14 cellular contexts compared by ENCODE assay signal in the genomic region with DNA sequence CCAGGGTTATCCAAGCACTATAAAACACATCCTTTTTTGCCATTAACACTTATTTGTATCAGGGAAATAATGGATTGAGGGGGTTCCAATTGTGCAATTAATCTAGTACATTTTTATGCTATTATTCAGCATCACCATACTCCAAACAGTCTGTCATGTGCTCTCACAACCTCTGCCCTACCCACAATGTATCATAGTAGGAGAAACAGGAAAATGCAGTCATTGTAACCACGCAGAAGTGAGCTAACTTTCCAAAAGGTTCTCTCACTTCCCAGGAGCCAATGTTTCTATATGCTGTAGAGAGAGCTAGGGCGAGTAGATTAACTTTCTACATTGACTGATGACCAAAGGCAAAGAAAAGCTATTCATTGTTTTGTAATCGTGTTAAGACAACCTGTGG. TPM values are rescaled to one million over a fixed set of nuclear protein-coding genes. Genes with fewer than 3 reads are reported as not detected.
DNase-seq lines count a peak whose midpoint lies in the region; ATAC-seq lines count a peak whose summit lies in the region.
"Had no signal": no experiment of that assay in that cellular context is flagged by ENCODE, and none has a peak within 500 bp of the region (broad histone marks: within the 10 kb centered on the region; RNA-seq: fewer than 3 reads in every experiment).

No MANE protein-coding gene starts in this region.

- peak; percentile 21 for ATAC-seq in activated T-helper 17 cell treated with anti-CD3 and anti-CD28 coated beads, Interleukin-2, amount 50 U/mL, for 72 hours (replicated peaks)
- ATAC-seq in HG03439 (IDR thresholded peaks at IDR 0.05; ENCODE audit: unreplicated experiment), result no peak
- ATAC-seq: effector memory CD8-positive, alpha-beta T cell; GM23338 had no signal

- DNase-seq in EH (ENCODE audit: low read depth), result peak; percentile 82
- peak; percentile 68 for DNase-seq in fibroblast of peridontal ligament (ENCODE audit: extremely low read depth)
- DNase-seq in renal cortical epithelial cell (ENCODE audit: low read depth), result peak; percentile 79
- DNase-seq in NCI-H345 treated with DMSO at 0.1 percent for 48 hours (lab: John Stamatoyannopoulos, UW; ENCODE audit: unreplicated experiment), result no peak
- DNase-seq in activated CD4-positive, CD25-positive, alpha-beta regulatory T cell (lab: John Stamatoyannopoulos, UW), result no peak
- no peak for DNase-seq in iPS-NIHi11 (ENCODE audit: low spot score)
- DNase-seq: effector memory CD8-positive, alpha-beta T cell had no signal

- H3K36me3 Mint-ChIP-seq in activated T-helper 17 cell treated with anti-CD3 and anti-CD28 coated beads, Interleukin-2, amount 50 U/mL, for 72 hours (ENCODE audit: low read depth), result no peaks in the 10 kb centered on the region
- H3K36me3 Mint-ChIP-seq: activated naive CD4-positive, alpha-beta T cell treated with anti-CD3 and anti-CD28 coated beads, Interleukin-2, amount 50 U/mL, for 24 hours had no signal

- H3K9me3 Mint-ChIP-seq in activated T-helper 17 cell treated with anti-CD3 and anti-CD28 coated beads, Interleukin-2, amount 50 U/mL, for 72 hours, result no peaks in the 10 kb centered on the region
- H3K9me3 Mint-ChIP-seq: activated naive CD4-positive, alpha-beta T cell treated with anti-CD3 and anti-CD28 coated beads, Interleukin-2, amount 50 U/mL, for 24 hours; effector memory CD8-positive, alpha-beta T cell; GM23338; T-helper 2 cell treated with Interferon-gamma antibody and Interleukin-4, amounts not matched to agents 5 μg/mL and 100 μg/mL, for 36 hours had no signal

- no peaks in the 10 kb centered on the region for H3K4me1 Mint-ChIP-seq in activated T-helper 17 cell treated with anti-CD3 and anti-CD28 coated beads, Interleukin-2, amount 50 U/mL, for 72 hours

- no peaks in the 10 kb centered on the region for H3K27me3 Mint-ChIP-seq in activated T-helper 17 cell treated with anti-CD3 and anti-CD28 coated beads, Interleukin-2, amount 50 U/mL, for 72 hours
- H3K27me3 Mint-ChIP-seq: activated naive CD4-positive, alpha-beta T cell treated with anti-CD3 and anti-CD28 coated beads, Interleukin-2, amount 50 U/mL, for 24 hours; effector memory CD8-positive, alpha-beta T cell had no signal

- H3K27ac Mint-ChIP-seq in activated T-helper 17 cell treated with anti-CD3 and anti-CD28 coated beads, Interleukin-2, amount 50 U/mL, for 72 hours, result no peak overlapping the region
- H3K27ac Mint-ChIP-seq: activated naive CD4-positive, alpha-beta T cell treated with anti-CD3 and anti-CD28 coated beads, Interleukin-2, amount 50 U/mL, for 24 hours; effector memory CD8-positive, alpha-beta T cell; GM23338; T-helper 2 cell treated with Interferon-gamma antibody and Interleukin-4, amounts not matched to agents 5 μg/mL and 100 μg/mL, for 36 hours had no signal

- no peak overlapping the region for H3K4me3 Mint-ChIP-seq in activated T-helper 17 cell treated with anti-CD3 and anti-CD28 coated beads, Interleukin-2, amount 50 U/mL, for 72 hours
- H3K4me3 Mint-ChIP-seq: activated naive CD4-positive, alpha-beta T cell treated with anti-CD3 and anti-CD28 coated beads, Interleukin-2, amount 50 U/mL, for 24 hours; effector memory CD8-positive, alpha-beta T cell; GM23338; T-helper 2 cell treated with Interferon-gamma antibody and Interleukin-4, amounts not matched to agents 5 μg/mL and 100 μg/mL, for 36 hours had no signal

RNA-seq across cellular contexts. Expression of a gene that starts 29.8 kb away (rescaled TPM):
- under 1 TPM in 1 of 2 donors, not detected in 1; 0.05 TPM for total RNA-seq in activated T-helper 17 cell treated with anti-CD3 and anti-CD28 coated beads, Interleukin-2, amount 50 U/mL, for 72 hours
- 14.1 and 117 TPM in 2 replicates for total RNA-seq in renal cortical epithelial cell

RNA-seq across cellular contexts. Expression of a gene that starts 30.7 kb away (rescaled TPM):
- not detected for total RNA-seq in activated T-helper 17 cell treated with anti-CD3 and anti-CD28 coated beads, Interleukin-2, amount 50 U/mL, for 72 hours
- total RNA-seq in renal cortical epithelial cell, result 0.20 TPM in 1 of 2 replicates, not detected in the other
- total RNA-seq: GM23338, OCI-LY7, urinary bladder had no signal

Comparison
In these comparisons a context has a peak if more than half of its experiments do, and no peak if none do; other contexts are left out.
1. DNase-seq: peak in EH (single experiment), fibroblast of peridontal ligament (single experiment) and renal cortical epithelial cell (single experiment); none in NCI-H345 treated with DMSO at 0.1 percent for 48 hours (single experiment), activated CD4-positive, CD25-positive, alpha-beta regulatory T cell (0 of 4) and iPS-NIHi11 (single experiment).
2. RNA of a gene that starts 29.8 kb away (total RNA-seq): 14.1 to 117 TPM in renal cortical epithelial cell; 0.05 TPM in activated T-helper 17 cell treated with anti-CD3 and anti-CD28 coated beads, Interleukin-2, amount 50 U/mL, for 72 hours; every median in the first group is over 10 times any median in the second.